Comparison of ENCODE assay signal across 8 cellular contexts in genomic region chr1:155856257-155856974, GRCh38. TPM values are rescaled to one million over a fixed set of nuclear protein-coding genes. Genes with fewer than 3 reads are reported as not detected.
DNase-seq lines count a peak whose midpoint lies in the region; TF ChIP-seq lines count a peak whose summit lies in the region.

No MANE protein-coding gene starts in this region.

- CTCF ChIA-PET in A673 (lab: Charles Lee), result no interaction called here

- H3K4me1 ChIP-seq in A673 (ENCODE audit: insufficient read depth, low read length, poor library complexity, severe bottlenecking) (peaks cover 11% of the 10 kb centered on the region), muscle layer of colon (ENCODE audit: insufficient read depth, low read length) (peaks cover 23% of the 10 kb centered on the region)

- peaks cover 40% of the 10 kb centered on the region for H3K4me1 Mint-ChIP-seq in chondrocyte (ENCODE audit: low read depth)

- intact Hi-C loops in A673 (cut with micrococcal nuclease; ENCODE audit: unreplicated experiment), result no loop called here

- H3K4me3 ChIP-seq in A673 (ENCODE audit: low read depth, low read length, poor library complexity, severe bottlenecking) (peak overlapping the region; percentile 57), muscle layer of colon (ENCODE audit: low read depth in 1 of 2, low read length in 2 of 2) (peak overlapping the region; percentile 72 to 95)
- H3K4me3 ChIP-seq in Jurkat, Clone E6-1 (ENCODE audit: low read length), result peak overlapping the region; percentile 96

- DNase-seq in A673 (ENCODE audit: low spot score) (no peak), chondrocyte (ENCODE audit: low spot score) (no peak), SHP77 (lab: John Stamatoyannopoulos, UW) (no peak), NCI-H345 treated with DMSO at 0.1 percent for 48 hours (lab: John Stamatoyannopoulos, UW; ENCODE audit: unreplicated experiment) (no peak), DMS 273 treated with DMSO at 0.1 percent for 48 hours (lab: John Stamatoyannopoulos, UW) (no peak), NOMO-1 treated with DMSO at 0.1 percent for 48 hours (lab: John Stamatoyannopoulos, UW; ENCODE audit: unreplicated experiment) (no peak)
- DNase-seq in Jurkat, Clone E6-1 (ENCODE audit: low read depth, low spot score), result no peak

- BruUV-seq in A673 (replicated peaks; lab: Mats Ljungman, UMichigan), result TSS peak; percentile 81

- H3K36me3 Mint-ChIP-seq in chondrocyte (ENCODE audit: low read depth), result peaks cover 16% of the 10 kb centered on the region

- POLR2A ChIA-PET in A673 (lab: Charles Lee; ENCODE audit: low non-redundant PET), result interaction anchor here (0.5 to 0.7 kb wide), 2 partner anchors 10 to 56 kb away, joined by 4 to 5 read pairs; no protein-coding TSS in a partner anchor

- H3K9ac ChIP-seq in muscle layer of colon (ENCODE audit: low read length), result peak overlapping the region; percentile 86

- H3K36me3 ChIP-seq in A673 (ENCODE audit: insufficient read depth, low read length, poor library complexity, severe bottlenecking) (peaks cover 36% of the 10 kb centered on the region), muscle layer of colon (ENCODE audit: insufficient read depth, low read length) (peaks cover 9% of the 10 kb centered on the region)

- peak overlapping the region; percentile 97 for H3K27ac Mint-ChIP-seq in chondrocyte (ENCODE audit: unreplicated experiment)

- H3K9me3 ChIP-seq in A673 (ENCODE audit: low read depth, low read length, poor library complexity, severe bottlenecking) (no peaks in the 10 kb centered on the region), muscle layer of colon (ENCODE audit: low read length) (no peaks in the 10 kb centered on the region)

- H3K27ac ChIP-seq in A673 (ENCODE audit: low read depth, low read length, poor library complexity, severe bottlenecking), result peak overlapping the region; percentile 77
- H3K27ac ChIP-seq in muscle layer of colon (ENCODE audit: low read depth, low read length), result peak overlapping the region; percentile 36

- no peaks in the 10 kb centered on the region for H3K27me3 Mint-ChIP-seq in chondrocyte (ENCODE audit: low read depth)

- no peaks in the 10 kb centered on the region for H3K9me3 Mint-ChIP-seq in chondrocyte (ENCODE audit: low read depth)

- no peaks in the 10 kb centered on the region for H3K27me3 ChIP-seq in A673 (replicated peaks; ENCODE audit: insufficient read depth, low read depth, low read length, poor library complexity)
- no peaks in the 10 kb centered on the region for H3K27me3 ChIP-seq in muscle layer of colon (ENCODE audit: control insufficient read depth in 1 of 2, insufficient read depth in 2 of 2, low read length in 2 of 2)

- peak overlapping the region; percentile 95 for H3K4me3 Mint-ChIP-seq in chondrocyte (ENCODE audit: unreplicated experiment)

- no peak for TF ChIP-seq CTCF in A673 (conservative IDR thresholded peaks at IDR 0.05; ENCODE audit: low read depth, low read length)
- no peak for TF ChIP-seq CTCF in chondrocyte (IDR thresholded peaks at IDR 0.05)

RNA-seq across cellular contexts. Expression of gene GON4L, which starts 0.6 kb away (rescaled TPM):
- 55.7 and 59.9 TPM in 2 replicates for total RNA-seq in A673 (2021)
- polyA plus RNA-seq in Jurkat, Clone E6-1 (2012; ENCODE audit: insufficient read depth, insufficient read length), result 29.7 TPM
- total RNA-seq in chondrocyte, result 40.1 to 46.9 TPM (median 46.5 TPM) in 3 replicates

RNA-seq across cellular contexts. Expression of gene SYT11, which starts 3.0 kb away (rescaled TPM):
- total RNA-seq in A673 (2021) (10.2 and 10.6 TPM in 2 replicates), chondrocyte (3.4 to 5.3 TPM (median 4.9 TPM) in 3 replicates)
- 1.4 TPM for polyA plus RNA-seq in Jurkat, Clone E6-1 (2012; ENCODE audit: insufficient read depth, insufficient read length)

RNA-seq across cellular contexts. Expression of gene RIT1, which starts 54.7 kb away (rescaled TPM):
- total RNA-seq in A673 (2021) (27.5 and 29.6 TPM in 2 replicates), chondrocyte (39.8 to 52.2 TPM (median 51.4 TPM) in 3 replicates)
- polyA plus RNA-seq in Jurkat, Clone E6-1 (2012; ENCODE audit: insufficient read depth, insufficient read length), result 18.0 TPM
